ENCODE assay signal across 1 cellular context in genomic region chr15:52834379-52834778, GRCh38.
TF ChIP-seq lines count a peak whose summit lies in the region.

No MANE protein-coding gene starts in this region.

TF ChIP-seq in IMR-90, 13 proteins besides CTCF, POLR2A, EP300 and RAD21:
- TF ChIP-seq MAZ (IDR thresholded peaks at IDR 0.05; ENCODE audit: borderline replicate concordance, low read depth, low read length) (no peak), CEBPB (IDR thresholded peaks at IDR 0.05; ENCODE audit: low read depth, low read length) (no peak), RCOR1 (IDR thresholded peaks at IDR 0.05; ENCODE audit: insufficient replicate concordance, low read length) (no peak), CHD1 (IDR thresholded peaks at IDR 0.05; ENCODE audit: low read depth, low read length) (no peak), FOS (IDR thresholded peaks at IDR 0.05; ENCODE audit: low read depth, low read length) (no peak), MXI1 (IDR thresholded peaks at IDR 0.05; ENCODE audit: borderline replicate concordance, low read depth, low read length) (no peak), SMC3 (IDR thresholded peaks at IDR 0.05; ENCODE audit: low read depth, low read length) (no peak), BHLHE40 (IDR thresholded peaks at IDR 0.05; ENCODE audit: low read depth, low read length) (no peak), MAFK (IDR thresholded peaks at IDR 0.05; ENCODE audit: low read depth, low read length) (no peak), RFX5 (IDR thresholded peaks at IDR 0.05; ENCODE audit: low read depth, low read length) (no peak), ELK1 (IDR thresholded peaks at IDR 0.05; ENCODE audit: borderline replicate concordance, low read depth, low read length) (no peak), NFE2L2 (IDR thresholded peaks at IDR 0.05; ENCODE audit: low read depth, low read length) (no peak)
- TF ChIP-seq, protein P1, sequence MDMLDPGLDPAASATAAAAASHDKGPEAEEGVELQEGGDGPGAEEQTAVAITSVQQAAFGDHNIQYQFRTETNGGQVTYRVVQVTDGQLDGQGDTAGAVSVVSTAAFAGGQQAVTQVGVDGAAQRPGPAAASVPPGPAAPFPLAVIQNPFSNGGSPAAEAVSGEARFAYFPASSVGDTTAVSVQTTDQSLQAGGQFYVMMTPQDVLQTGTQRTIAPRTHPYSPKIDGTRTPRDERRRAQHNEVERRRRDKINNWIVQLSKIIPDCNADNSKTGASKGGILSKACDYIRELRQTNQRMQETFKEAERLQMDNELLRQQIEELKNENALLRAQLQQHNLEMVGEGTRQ (IDR thresholded peaks at IDR 0.05; ENCODE audit: low read depth, low read length): no peak
TF ChIP-seq in IMR-90: peak in this region for 0.
